ENCODE assay signal across 8 cellular contexts in genomic region chr14:105168496-105168978, GRCh38. TPM values are rescaled to one million over a fixed set of nuclear protein-coding genes. Genes with fewer than 3 reads are reported as not detected.
DNase-seq lines count a peak whose midpoint lies in the region; ATAC-seq and TF ChIP-seq lines count a peak whose summit lies in the region.

Gene JAG2, minus strand, starts transcription at chr14:105168776. Its CDS starts 356 bp downstream, at chr14:105168420.

- H3K4me3 Mint-ChIP-seq in activated T-cell treated with anti-CD3 and anti-CD28 coated beads, Interleukin-2, amount 50 U/mL, for 4 hours, result peak within 1 kb of the TSS; percentile 65
- peak within 1 kb of the TSS; percentile 74 for H3K4me3 Mint-ChIP-seq in neural crest cell

- peaks cover 10% of the 10 kb centered on the region for H3K4me1 Mint-ChIP-seq in activated T-cell treated with anti-CD3 and anti-CD28 coated beads, Interleukin-2, amount 50 U/mL, for 4 hours (ENCODE audit: low read depth)
- H3K4me1 Mint-ChIP-seq in neural crest cell, result peaks cover 7% of the 10 kb centered on the region

- peak; percentile 65 to 68 for ATAC-seq in activated T-cell treated with anti-CD3 and anti-CD28 coated beads, Interleukin-2, amount 50 U/mL, for 4 hours
- no peak for ATAC-seq in esophagus mucosa

- 2% methylated on average over 25 of the region's 84 CpGs; no CpG with 5 or more reads in 1 of the 2 donors for WGBS in tibial nerve, 2 donors

- no peak for TF ChIP-seq CTCF in neural crest cell (conservative IDR thresholded peaks at IDR 0.05)
- TF ChIP-seq CTCF in tibial nerve (IDR thresholded peaks at IDR 0.05), result no peak

- H3K27me3 Mint-ChIP-seq in activated T-cell treated with anti-CD3 and anti-CD28 coated beads, Interleukin-2, amount 50 U/mL, for 4 hours (ENCODE audit: low read depth), result peaks cover 15% of the 10 kb centered on the region
- peaks cover 30% of the 10 kb centered on the region for H3K27me3 Mint-ChIP-seq in neural crest cell (ENCODE audit: low read depth)

- no peak for TF ChIP-seq EP300 in tibial nerve (IDR thresholded peaks at IDR 0.05)

- H3K27me3 ChIP-seq in tibial nerve, result peaks cover 0 to 44% of the 10 kb centered on the region in 2 donors

- peaks cover 0 to 37% (median 3%) of the 10 kb centered on the region in 4 donors for H3K4me1 ChIP-seq in tibial nerve

- no peak within 1 kb of the TSS for H3K27ac Mint-ChIP-seq in neural crest cell (ENCODE audit: unreplicated experiment)

- TF ChIP-seq POLR2A in tibial nerve (IDR thresholded peaks at IDR 0.05), result no peak

- H3K9me3 Mint-ChIP-seq in activated T-cell treated with anti-CD3 and anti-CD28 coated beads, Interleukin-2, amount 50 U/mL, for 4 hours, result no peaks in the 10 kb centered on the region
- no peaks in the 10 kb centered on the region for H3K9me3 Mint-ChIP-seq in neural crest cell

- H3K4me3 ChIP-seq in tibial nerve, result peak within 1 kb of the TSS in 3 of 4 donors; percentile 21 to 52 (median 37)

- no peaks in the 10 kb centered on the region for H3K36me3 Mint-ChIP-seq in activated T-cell treated with anti-CD3 and anti-CD28 coated beads, Interleukin-2, amount 50 U/mL, for 4 hours (ENCODE audit: insufficient read depth)
- no peaks in the 10 kb centered on the region for H3K36me3 Mint-ChIP-seq in neural crest cell (ENCODE audit: low read depth)

- H3K36me3 ChIP-seq in tibial nerve, result no peaks in the 10 kb centered on the region

- DNase-seq in GM19238 (ENCODE audit: insufficient read length, low spot score) (peak; percentile 49), NCI-H226 (peak; percentile 70), neural crest cell (ENCODE audit: low read depth, low spot score) (no peak), tibial nerve (ENCODE audit: low spot score in 2 of 2) (no peak), hepatic stellate cell (ENCODE audit: low spot score) (no peak), H4 (ENCODE audit: low spot score) (no peak)
- DNase-seq in activated T-cell treated with anti-CD3 and anti-CD28 coated beads, Interleukin-2, amount 50 U/mL, for 4 hours, result peak; percentile 50

- H3K9me3 ChIP-seq in tibial nerve, result no peaks in the 10 kb centered on the region

- no peak within 1 kb of the TSS for H3K27ac ChIP-seq in tibial nerve

RNA-seq across cellular contexts. Expression of gene JAG2, which starts in this region (rescaled TPM):
- total RNA-seq in activated T-cell treated with anti-CD3 and anti-CD28 coated beads, Interleukin-2, amount 50 U/mL, for 4 hours, result 1 to 10 TPM; 2.9 to 5.4 (median 5.2) TPM
- total RNA-seq in esophagus mucosa, result 18.9 TPM
- 2.7 and 4.2 TPM in 2 replicates for total RNA-seq in neural crest cell
- 10 to 100 TPM in 3 of 4 donors, 1 to 10 TPM in 1; 7.4 to 13.8 (median 12.8) TPM for total RNA-seq in tibial nerve
- total RNA-seq in H4 (2014; rRNA removed; shearing (Covaris generic)), result 0.48 TPM in 1 of 2 replicates, not detected in the other

Comparison
In these comparisons a context has a peak if more than half of its experiments do, and no peak if none do; other contexts are left out.
1. DNase-seq: peak in GM19238 (single experiment), NCI-H226 (single experiment) and activated T-cell treated with anti-CD3 and anti-CD28 coated beads, Interleukin-2, amount 50 U/mL, for 4 hours (single experiment); none in neural crest cell (single experiment), tibial nerve (0 of 2), hepatic stellate cell (single experiment) and H4 (single experiment).